In genomic region chr20:31605902-31606677, GRCh38 we compare ENCODE assay signal across 1 cellular context.
TF ChIP-seq lines count a peak whose summit lies in the region.

No MANE protein-coding gene starts in this region.

TF ChIP-seq in IMR-90, 13 proteins besides CTCF, POLR2A, EP300 and RAD21:
- peak; percentile 6; the same call in 1 of the 2 replicates for TF ChIP-seq SMC3 (IDR thresholded peaks at IDR 0.05; ENCODE audit: low read depth, low read length)
- no peak for TF ChIP-seq ELK1 (IDR thresholded peaks at IDR 0.05; ENCODE audit: borderline replicate concordance, low read depth, low read length)
- TF ChIP-seq USF2 (IDR thresholded peaks at IDR 0.05; ENCODE audit: low read depth, low read length) = peak; percentile 1; the same call in 1 of the 2 replicates
